In the genomic region with DNA sequence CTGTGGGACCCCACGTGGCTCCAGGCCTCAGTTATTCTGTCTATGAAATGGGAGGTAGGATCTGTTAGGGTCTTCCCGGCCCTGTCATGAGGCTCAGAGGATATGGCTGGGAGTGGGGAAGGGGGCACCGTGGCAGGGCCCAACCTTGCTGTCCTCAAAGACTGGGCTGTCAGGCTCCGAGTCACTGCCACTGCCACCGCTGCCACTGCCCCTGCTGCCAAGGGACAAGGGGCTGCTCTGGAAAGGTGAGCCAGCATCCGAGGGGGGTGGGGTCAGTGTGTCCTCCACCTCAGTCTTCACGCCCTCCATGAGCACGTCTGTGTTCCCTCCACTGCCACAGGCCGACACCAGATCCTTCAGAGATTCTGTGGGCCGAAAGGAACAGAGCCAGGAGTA, we compare ENCODE assay signal across 21 cellular contexts. TPM values are rescaled to one million over a fixed set of nuclear protein-coding genes. Genes with fewer than 3 reads are reported as not detected.
DNase-seq lines count a peak whose midpoint lies in the region; ATAC-seq, FAIRE-seq and TF ChIP-seq lines count a peak whose summit lies in the region.
"Had no signal": no experiment of that assay in that cellular context is flagged by ENCODE, and none has a peak within 500 bp of the region (broad histone marks: within the 10 kb centered on the region; RNA-seq: fewer than 3 reads in every experiment).

No MANE protein-coding gene starts in this region.

- no peak for TF ChIP-seq EP300 in GM12878 (IDR thresholded peaks at IDR 0.05; ENCODE audit: borderline replicate concordance in 1 of 2, control insufficient read depth in 1 of 2, low read depth in 2 of 2, low read length in 2 of 2)

- intact Hi-C loops in IMR-90 (cut with micrococcal nuclease) (no loop called here), GM12878 (cut with micrococcal nuclease; ENCODE audit: unreplicated experiment) (no loop called here), spleen (cut with DNase I; ENCODE audit: low total_unique reads) (loop anchor here (10.0 kb wide), 1 partner anchor 97 kb away; no protein-coding TSS in a partner anchor)

- H4K20me1 ChIP-seq in IMR-90 (ENCODE audit: insufficient read depth, low read length) = peaks cover 69% of the 10 kb centered on the region
- H4K20me1 ChIP-seq in GM12878 (ENCODE audit: control insufficient read depth, insufficient read depth) = no peaks in the 10 kb centered on the region; the same call in 1 of the 2 replicates

- SMC1A ChIA-PET in GM12878 (lab: Charles Lee; ENCODE audit: uncharacterized antibody, unreplicated experiment) = interaction anchor here (1.4 kb wide), 1 partner anchor 135 kb away, joined by 4 read pairs; no protein-coding TSS in a partner anchor

- in situ Hi-C loops in IMR-90 (cut with MboI; ENCODE audit: low sequenced_read_pairs) = no loop called here
- in situ Hi-C loops in GM12878 (cut with MboI) = no loop called here

- BruUV-seq in IMR-90 (replicated peaks; lab: Mats Ljungman, UMichigan) (no TSS peak), GM12878 (replicated peaks; lab: Mats Ljungman, UMichigan) (no TSS peak)

- no peak overlapping the region for H3K9ac ChIP-seq in IMR-90 (ENCODE audit: low read depth, low read length)
- no peak overlapping the region for H3K9ac ChIP-seq in GM12878 (ENCODE audit: control insufficient read depth, insufficient read depth, low read length)
- peak overlapping the region in 1 of 2 donors; percentile 19 for H3K9ac ChIP-seq in mucosa of rectum (ENCODE audit: low read depth in 1 of 2, low read length in 2 of 2)

- dilution Hi-C loops in IMR-90 (cut with HindIII; ENCODE audit: low sequenced_read_pairs, unreplicated experiment) = no loop called here

- POLR2A ChIA-PET in IMR-90 (lab: Charles Lee; ENCODE audit: unreplicated experiment) (interaction anchor here (0.9 kb wide), 1 partner anchor 118 kb away, joined by 3 read pairs; no protein-coding TSS in a partner anchor), GM12878 (lab: Charles Lee) (interaction anchor here (1.0 to 10.9 kb wide), 2 partner anchors 18 to 32 kb away, joined by 4 to 163 read pairs; a partner anchor contains a TSS)
- POLR2A ChIA-PET in naive thymus-derived CD8-positive, alpha-beta T cell (lab: Charles Lee) = interaction anchor here (3.2 kb wide), 1 partner anchor 33 kb away, joined by 7 read pairs; no protein-coding TSS in a partner anchor

- H3K9me3 ChIP-seq in IMR-90 (ENCODE audit: control insufficient read depth, insufficient read depth, low read length) (no peaks in the 10 kb centered on the region), GM12878 (replicated peaks; ENCODE audit: control insufficient read depth, insufficient read depth, low read length) (no peaks in the 10 kb centered on the region), mucosa of rectum (ENCODE audit: control insufficient read depth in 2 of 2, low read length in 2 of 2) (no peaks in the 10 kb centered on the region), spleen (no peaks in the 10 kb centered on the region)
- H3K9me3 ChIP-seq: breast epithelium, lower lobe of right lung, tibial artery had no signal

- H2AK5ac ChIP-seq in IMR-90 (ENCODE audit: low read depth, low read length) = peak overlapping the region; percentile 64; the same call in 1 of the 2 replicates

- H3K18ac ChIP-seq in IMR-90 (ENCODE audit: low read depth, low read length) = no peak overlapping the region

- peaks cover 0 to 61% (median 5%) of the 10 kb centered on the region in 3 donors for H3K36me3 Mint-ChIP-seq in naive thymus-derived CD8-positive, alpha-beta T cell

- no peak overlapping the region for H2BK120ac ChIP-seq in IMR-90 (ENCODE audit: low read depth, low read length)

- CTCF ChIA-PET in IMR-90 (lab: Yijun Ruan, JAX) = no interaction called here
- CTCF ChIA-PET in GM12878 (lab: Yijun Ruan, JAX) = interaction anchor here (1.0 to 1.3 kb wide), 2 partner anchors 9 to 102 kb away, joined by 3 to 4 read pairs; no protein-coding TSS in a partner anchor

- H3K4me3 Mint-ChIP-seq in naive thymus-derived CD8-positive, alpha-beta T cell = peak overlapping the region in 1 of 10 donors; percentile 12
- H3K4me3 Mint-ChIP-seq: activated naive CD8-positive, alpha-beta T cell treated with anti-CD3 and anti-CD28 coated beads, Interleukin-2, amount 50 U/mL, for 24 hours; stimulated activated memory B cell treated with anti-CD40 and anti-IgM and Interleukin-4, amounts not matched to agents 10 μg/mL and 1 μg/mL and 100 μg/mL, for 72 hours; T-cell had no signal

- H3K23ac ChIP-seq in IMR-90 (ENCODE audit: low read depth, low read length) = no peak overlapping the region

- no peak overlapping the region for H4K5ac ChIP-seq in IMR-90 (ENCODE audit: low read depth, low read length)

- no peak overlapping the region for H3K56ac ChIP-seq in IMR-90 (ENCODE audit: extremely low read depth, insufficient read depth, low read length)

- peaks cover 25 to 58% (median 47%) of the 10 kb centered on the region in 4 donors for H3K4me1 Mint-ChIP-seq in naive thymus-derived CD8-positive, alpha-beta T cell

- H3K79me2 ChIP-seq in GM12878 (ENCODE audit: control insufficient read depth, insufficient read depth, low read length) = no peaks in the 10 kb centered on the region; the same call in 1 of the 2 replicates

- H3K27ac Mint-ChIP-seq in naive thymus-derived CD8-positive, alpha-beta T cell = peak overlapping the region in 2 of 10 donors; percentile 71 to 80
- H3K27ac Mint-ChIP-seq: activated naive CD8-positive, alpha-beta T cell treated with anti-CD3 and anti-CD28 coated beads, Interleukin-2, amount 50 U/mL, for 24 hours; activated T-helper 2 cell treated with anti-CD3 and anti-CD28 coated beads, Interferon-gamma antibody, Interleukin-2, Interleukin-4, amounts not matched to agents 10 μg/mL and 5 μg/mL and 100 μg/mL, durations not matched to agents 14 hours and 24 hours and 36 hours; stimulated activated memory B cell treated with anti-CD40 and anti-IgM and Interleukin-4, amounts not matched to agents 10 μg/mL and 1 μg/mL and 100 μg/mL, for 72 hours; T-cell had no signal

- H3K14ac ChIP-seq in IMR-90 (replicated peaks; ENCODE audit: low read depth, low read length) = no peak overlapping the region

- H4K91ac ChIP-seq in IMR-90 (ENCODE audit: insufficient read depth, low read depth, low read length) = no peak overlapping the region

- H2BK20ac ChIP-seq in IMR-90 (ENCODE audit: low read depth, low read length) = no peak overlapping the region

- H3K4me2 ChIP-seq in IMR-90 (ENCODE audit: low read depth, low read length) (no peak overlapping the region), GM12878 (ENCODE audit: control insufficient read depth, insufficient read depth) (no peak overlapping the region)
- H3K4me2 ChIP-seq: hepatocyte had no signal

- no peak for DNase-seq in IMR-90
- DNase-seq in GM12878 (ENCODE audit: low read depth, low spot score) = no peak
- DNase-seq in spleen = no peak
- no peak for DNase-seq in HuH-7.5 (ENCODE audit: low spot score)
- DNase-seq in naive thymus-derived CD8-positive, alpha-beta T cell = no peak
- DNase-seq: activated CD4-positive, alpha-beta T cell treated with anti-CD3 and anti-CD28 coated beads for 4 hours; activated naive CD8-positive, alpha-beta T cell treated with anti-CD3 and anti-CD28 coated beads, Interleukin-2, amount 50 U/mL, for 24 hours; dermis blood vessel endothelial cell; DMS79 treated with DMSO at 0.1 percent for 48 hours; NCI-H524; T-cell; tibial artery had no signal

- no peak overlapping the region for H3K4me3 ChIP-seq in IMR-90 (ENCODE audit: insufficient read depth, low read depth, low read length)
- no peak overlapping the region for H3K4me3 ChIP-seq in GM12878
- no peak overlapping the region for H3K4me3 ChIP-seq in mucosa of rectum (ENCODE audit: low read length in 2 of 2)
- H3K4me3 ChIP-seq in spleen = no peak overlapping the region
- H3K4me3 ChIP-seq: breast epithelium, hepatocyte, lower lobe of right lung, tibial artery had no signal

- no peak overlapping the region for H2AK9ac ChIP-seq in IMR-90 (replicated peaks; ENCODE audit: low read depth, low read length, poor library complexity)

- H2BK15ac ChIP-seq in IMR-90 (ENCODE audit: low read depth, low read length) = no peak overlapping the region

- H3K36me3 ChIP-seq in IMR-90 (ENCODE audit: control insufficient read depth, insufficient read depth, low read length) (peaks cover 61% of the 10 kb centered on the region), GM12878 (ENCODE audit: control insufficient read depth in 2 of 2, insufficient read depth in 2 of 2, low read length in 1 of 2) (peaks cover 5 to 39% of the 10 kb centered on the region in 2 experiments; a peak in 3 of 4 replicates), mucosa of rectum (ENCODE audit: control insufficient read depth in 2 of 2, insufficient read depth in 2 of 2, low read length in 2 of 2) (peaks cover 50 to 54% of the 10 kb centered on the region in 2 donors), spleen (peaks cover 0 to 78% (median 54%) of the 10 kb centered on the region in 6 donors)
- H3K36me3 ChIP-seq: breast epithelium had no signal

- H4K8ac ChIP-seq in IMR-90 (ENCODE audit: low read depth in 2 of 2, low read length in 2 of 2) = no peak overlapping the region

- TF ChIP-seq RAD21 in IMR-90 (IDR thresholded peaks at IDR 0.05; ENCODE audit: low read length) (no peak), GM12878 (IDR thresholded peaks at IDR 0.05; ENCODE audit: insufficient read depth, low read depth, low read length) (no peak)

- no peak for FAIRE-seq in GM12878 (lab: Jason Lieb, UNC)
- FAIRE-seq: islet of Langerhans had no signal

- H2BK5ac ChIP-seq in IMR-90 (ENCODE audit: low read depth, low read length, poor library complexity, severe bottlenecking) = no peak overlapping the region

- peaks cover 18 to 55% of the 10 kb centered on the region in 2 experiments for H3K79me1 ChIP-seq in IMR-90 (ENCODE audit: low read depth in 1 of 2, low read length in 2 of 2)

- H3K27ac ChIP-seq in IMR-90 (ENCODE audit: insufficient read depth, low read length) (no peak overlapping the region), GM12878 (ENCODE audit: control insufficient read depth, insufficient read depth) (no peak overlapping the region), mucosa of rectum (ENCODE audit: low read depth in 2 of 2, low read length in 2 of 2) (peak overlapping the region; percentile 43 to 48), temporal lobe (ENCODE audit: low read depth, low read length) (peak overlapping the region; percentile 19), spleen (no peak overlapping the region)
- H3K27ac ChIP-seq: epithelial cell of prostate, hepatocyte had no signal

- H3K9me1 ChIP-seq in IMR-90 (ENCODE audit: insufficient read depth, low read length) = peaks cover 18% of the 10 kb centered on the region

- H3K27me3 Mint-ChIP-seq in naive thymus-derived CD8-positive, alpha-beta T cell = no peaks in the 10 kb centered on the region
- H3K27me3 Mint-ChIP-seq: activated naive CD8-positive, alpha-beta T cell treated with anti-CD3 and anti-CD28 coated beads, Interleukin-2, amount 50 U/mL, for 24 hours; stimulated activated memory B cell treated with anti-CD40 and anti-IgM and Interleukin-4, amounts not matched to agents 10 μg/mL and 1 μg/mL and 100 μg/mL, for 72 hours; T-cell had no signal

- H2AFZ ChIP-seq in IMR-90 (replicated peaks; ENCODE audit: low read length, poor library complexity) (no peak overlapping the region), GM12878 (ENCODE audit: control insufficient read depth, low read depth, low read length) (no peak overlapping the region)
- H2AFZ ChIP-seq: hepatocyte had no signal

- H3K4ac ChIP-seq in IMR-90 (ENCODE audit: low read depth, low read length) = no peak overlapping the region

- WGBS in IMR-90 (ENCODE audit: extremely low coverage in 2 of 2, insufficient read length in 1 of 2), 2 experiments = 96% methylated on average over 8 of the region's 10 CpGs; no CpG with 5 or more reads in 1 of the 2 experiments
- 86% methylated on average over 10 of the region's 10 CpGs for WGBS in GM12878 (ENCODE audit: insufficient coverage, insufficient replicate concordance, low lambda C conversion rate, missing lambda C conversion rate)
- WGBS in spleen, 5 donors = 84 to 94% (median 93%) methylated on average over 8 to 10 of the region's 10 CpGs

- no peaks in the 10 kb centered on the region for H3K9me3 Mint-ChIP-seq in naive thymus-derived CD8-positive, alpha-beta T cell
- H3K9me3 Mint-ChIP-seq: activated naive CD8-positive, alpha-beta T cell treated with anti-CD3 and anti-CD28 coated beads, Interleukin-2, amount 50 U/mL, for 24 hours; activated T-helper 2 cell treated with anti-CD3 and anti-CD28 coated beads, Interferon-gamma antibody, Interleukin-2, Interleukin-4, amounts not matched to agents 10 μg/mL and 5 μg/mL and 100 μg/mL, durations not matched to agents 14 hours and 24 hours and 36 hours; stimulated activated memory B cell treated with anti-CD40 and anti-IgM and Interleukin-4, amounts not matched to agents 10 μg/mL and 1 μg/mL and 100 μg/mL, for 72 hours; T-cell had no signal

- RAD21 ChIA-PET in GM12878 (lab: Charles Lee; ENCODE audit: unreplicated experiment) = interaction anchor here (0.9 to 9.0 kb wide), 6 partner anchors 10 to 134 kb away, joined by 3 to 105 read pairs (median 4); a partner anchor contains a TSS

- no peaks in the 10 kb centered on the region for H3K27me3 ChIP-seq in IMR-90 (ENCODE audit: control insufficient read depth, insufficient read depth, low read length)
- H3K27me3 ChIP-seq in GM12878 (replicated peaks in 1 of 2; ENCODE audit: control insufficient read depth in 2 of 2, insufficient read depth in 2 of 2, low read length in 1 of 2) = no peaks in the 10 kb centered on the region
- no peaks in the 10 kb centered on the region for H3K27me3 ChIP-seq in mucosa of rectum (ENCODE audit: control insufficient read depth in 2 of 2, insufficient read depth in 2 of 2, low read length in 2 of 2)
- H3K27me3 ChIP-seq in spleen (replicated peaks in 1 of 7) = no peaks in the 10 kb centered on the region
- H3K27me3 ChIP-seq: breast epithelium, hepatocyte, tibial artery had no signal

- TF ChIP-seq POLR2A in IMR-90 (IDR thresholded peaks at IDR 0.05; ENCODE audit: low read depth, low read length) (no peak), GM12878 (IDR thresholded peaks at IDR 0.05; ENCODE audit: low read depth, low read length) (peak; percentile 52; the same call in 1 of the 2 replicates), spleen (IDR thresholded peaks at IDR 0.05) (no peak)

- ATAC-seq in IMR-90 (ENCODE audit: low read depth) (no peak), GM12878 (no peak)
- no peak for ATAC-seq in naive thymus-derived CD8-positive, alpha-beta T cell
- ATAC-seq: activated naive CD8-positive, alpha-beta T cell treated with anti-CD3 and anti-CD28 coated beads, Interleukin-2, amount 50 U/mL, for 24 hours; stimulated activated memory B cell treated with anti-CD40 and anti-IgM and Interleukin-4, amounts not matched to agents 10 μg/mL and 1 μg/mL and 100 μg/mL, for 72 hours; T-cell had no signal

- TF ChIP-seq CTCF in IMR-90 (conservative IDR thresholded peaks at IDR 0.05; ENCODE audit: low read depth, low read length) (no peak), GM12878 (IDR thresholded peaks at IDR 0.05 in 2 of 3, conservative IDR thresholded peaks at IDR 0.05 in 1 of 3; ENCODE audit: control insufficient read depth in 2 of 3, extremely low read depth in 1 of 3, insufficient read depth in 1 of 3, low read depth in 3 of 3, low read length in 3 of 3) (no peak), spleen (IDR thresholded peaks at IDR 0.05 in 8 of 11, conservative IDR thresholded peaks at IDR 0.05 in 3 of 11) (no peak)

- H3K4me1 ChIP-seq in IMR-90 (ENCODE audit: control insufficient read depth, insufficient read depth, low read length) (peaks cover 31% of the 10 kb centered on the region), GM12878 (ENCODE audit: control insufficient read depth, insufficient read depth, low read length) (peaks cover 24% of the 10 kb centered on the region), mucosa of rectum (ENCODE audit: control insufficient read depth in 2 of 2, insufficient read depth in 2 of 2, low read length in 2 of 2) (peaks cover 42 to 49% of the 10 kb centered on the region in 2 donors), spleen (peaks cover 10 to 66% (median 27%) of the 10 kb centered on the region in 6 donors)

RNA-seq across cellular contexts. Expression of a gene that starts 19.2 kb away (rescaled TPM):
- total RNA-seq in IMR-90 (2012; rRNA removed) (3.3 and 3.4 TPM in 2 replicates), GM12878 (2014; rRNA removed) (34.3 and 40.7 TPM in 2 replicates), GM12878 (2014; rRNA removed; fragmentation: Illumina TruSeq; extraction: Trizol) (22.0 and 24.7 TPM in 2 replicates), GM12878 (2021) (84.6 and 86.3 TPM in 2 replicates), temporal lobe (13.3 TPM), spleen (10 to 100 TPM; 35.4 to 74.8 (median 56.7) TPM)
- polyA plus RNA-seq in IMR-90 (2012; rRNA removed) (20.4 and 22.3 TPM in 2 replicates), GM12878 (2011; rRNA removed) (10.7 and 18.8 TPM in 2 replicates), GM12878 (2014; fragmentation: Illumina TruSeq; extraction: Trizol) (3.8 and 37.5 TPM in 2 replicates), GM12878 (2014; fragmentation: Nextera tagmentation; extraction: Ambion mirVana) (1 to 10 TPM; 1.4 to 5.1 TPM), GM12878 (2014; rRNA removed) (52.5 and 62.5 TPM in 2 replicates), GM12878 (2016; fragmentation: Nextera tagmentation; extraction: Ambion mirVana) (10 to 100 TPM; 10.1 to 11.0 TPM), spleen (10 to 100 TPM; 25.0 to 38.2 (median 33.7) TPM)
- polyA plus RNA-seq in IMR-90 (2012; cell fraction: cytosol; rRNA removed) = 16.2 and 23.6 TPM in 2 replicates
- polyA plus RNA-seq in IMR-90 (2012; cell fraction: nucleus; rRNA removed; ENCODE audit: low replicate concordance) = 82.8 and 188 TPM in 2 replicates
- 96.1 and 107 TPM in 2 replicates for total RNA-seq in GM12878 (2013; cell fraction: nucleolus; rRNA removed)
- 8.9 TPM for polyA plus RNA-seq in GM12878 (2011; ENCODE audit: low read depth)
- 16.3 and 28.3 TPM in 2 replicates for polyA plus RNA-seq in GM12878 (2011; cell fraction: cytosol; rRNA removed)
- polyA plus RNA-seq in GM12878 (2011; cell fraction: nucleus; rRNA removed) = 213 and 265 TPM in 2 replicates
- polyA plus RNA-seq in GM12878 (2012) = 24.9 and 31.5 TPM in 2 replicates
- polyA minus RNA-seq in GM12878 (2011; rRNA and poly(A)+ RNA removed) = 21.4 and 37.2 TPM in 2 replicates
- 36.1 and 40.1 TPM in 2 replicates for polyA minus RNA-seq in GM12878 (2011; cell fraction: cytosol; rRNA and poly(A)+ RNA removed)
- polyA minus RNA-seq in GM12878 (2011; cell fraction: nucleus; rRNA and poly(A)+ RNA removed) = 49.9 and 96.1 TPM in 2 replicates
- 10 to 100 TPM; 40.6 to 43.8 TPM for total RNA-seq in naive thymus-derived CD8-positive, alpha-beta T cell
- 10 to 100 TPM; 16.3 to 57.0 (median 44.8) TPM for polyA plus RNA-seq in naive thymus-derived CD8-positive, alpha-beta T cell

Comparison
In these comparisons a context has a peak if more than half of its experiments do, and no peak if none do; other contexts are left out.
1. H3K27ac ChIP-seq: peak in mucosa of rectum (2 of 2) and temporal lobe (single experiment); none in IMR-90 (single experiment), GM12878 (single experiment) and spleen (0 of 8).